In genomic region chr7:1668486-1668931, GRCh38 we compare ENCODE assay signal across 11 cellular contexts. TPM values are rescaled to one million over a fixed set of nuclear protein-coding genes. Genes with fewer than 3 reads are reported as not detected.
DNase-seq lines count a peak whose midpoint lies in the region; ATAC-seq and TF ChIP-seq lines count a peak whose summit lies in the region.
"Had no signal": no experiment of that assay in that cellular context is flagged by ENCODE, and none has a peak within 500 bp of the region (broad histone marks: within the 10 kb centered on the region; RNA-seq: fewer than 3 reads in every experiment).

No MANE protein-coding gene starts in this region.

- TF ChIP-seq POLR2A in right lobe of liver (IDR thresholded peaks at IDR 0.05) = peak; percentile 50
- no peak for TF ChIP-seq POLR2A in prostate gland (IDR thresholded peaks at IDR 0.05)

- CTCF ChIA-PET in activated CD8-positive, alpha-beta memory T cell treated with anti-CD3 and anti-CD28 coated beads, Interleukin-2, amount 10 ng/mL, durations not matched to agents 7 days and 5 days (lab: Charles Lee) = no interaction called here

- no peak for ATAC-seq in activated CD8-positive, alpha-beta memory T cell treated with anti-CD3 and anti-CD28 coated beads, Interleukin-2, amount 10 ng/mL, durations not matched to agents 7 days and 5 days
- no peak for ATAC-seq in activated T-cell treated with anti-CD3 and anti-CD28 coated beads, Interleukin-2, amount 50 U/mL, for 4 hours
- ATAC-seq in right lobe of liver = peak; percentile 78 to 81 (median 80)

- H3K27me3 ChIP-seq in right lobe of liver (no peaks in the 10 kb centered on the region), prostate gland (replicated peaks; ENCODE audit: insufficient read depth) (peaks cover 21% of the 10 kb centered on the region)

- peaks cover 0 to 41% (median 12%) of the 10 kb centered on the region in 4 donors for H3K4me1 ChIP-seq in right lobe of liver
- peaks cover 17% of the 10 kb centered on the region for H3K4me1 ChIP-seq in prostate gland (replicated peaks)

- peak; percentile 66 for DNase-seq in activated CD8-positive, alpha-beta memory T cell treated with anti-CD3 and anti-CD28 coated beads for 24 hours
- no peak for DNase-seq in activated CD8-positive, alpha-beta memory T cell treated with anti-CD3 and anti-CD28 coated beads, Interleukin-2, amount 10 ng/mL, durations not matched to agents 7 days and 5 days
- no peak for DNase-seq in activated T-cell treated with anti-CD3 and anti-CD28 coated beads, Interleukin-2, amount 50 U/mL, for 4 hours
- DNase-seq in right lobe of liver (peak; percentile 90 to 96 (median 96)), ureter (ENCODE audit: low spot score) (peak; percentile 41), amygdala (lab: John Stamatoyannopoulos, UW) (no peak), kidney glomerular epithelial cell (lab: John Stamatoyannopoulos, UW) (no peak), prostate gland (ENCODE audit: low spot score) (no peak)
- DNase-seq: MV-4-11 had no signal

- 20% methylated on average over 2 of the region's 16 CpGs for WGBS in right lobe of liver (ENCODE audit: insufficient coverage, low coverage, low lambda C conversion rate, missing lambda C conversion rate)
- WGBS in prostate gland = 51% methylated on average over 16 of the region's 16 CpGs

- H3K9me3 Mint-ChIP-seq in activated CD8-positive, alpha-beta memory T cell treated with anti-CD3 and anti-CD28 coated beads, Interleukin-2, amount 10 ng/mL, durations not matched to agents 7 days and 5 days (ENCODE audit: low read depth) = no peaks in the 10 kb centered on the region
- no peaks in the 10 kb centered on the region for H3K9me3 Mint-ChIP-seq in activated T-cell treated with anti-CD3 and anti-CD28 coated beads, Interleukin-2, amount 50 U/mL, for 4 hours

- no peak overlapping the region for H3K4me3 Mint-ChIP-seq in activated CD8-positive, alpha-beta memory T cell treated with anti-CD3 and anti-CD28 coated beads, Interleukin-2, amount 10 ng/mL, durations not matched to agents 7 days and 5 days
- H3K4me3 Mint-ChIP-seq in activated T-cell treated with anti-CD3 and anti-CD28 coated beads, Interleukin-2, amount 50 U/mL, for 4 hours = peak overlapping the region; percentile 61

- H3K27ac ChIP-seq in right lobe of liver (peak overlapping the region in 2 of 3 donors; percentile 68 to 74), prostate gland (no peak overlapping the region)
- H3K27ac ChIP-seq: C4-2B, SK-N-MC had no signal

- H3K4me1 Mint-ChIP-seq in activated CD8-positive, alpha-beta memory T cell treated with anti-CD3 and anti-CD28 coated beads, Interleukin-2, amount 10 ng/mL, durations not matched to agents 7 days and 5 days = peaks cover 2% of the 10 kb centered on the region
- peaks cover 11% of the 10 kb centered on the region for H3K4me1 Mint-ChIP-seq in activated T-cell treated with anti-CD3 and anti-CD28 coated beads, Interleukin-2, amount 50 U/mL, for 4 hours (ENCODE audit: low read depth)

- no peak for TF ChIP-seq CTCF in right lobe of liver (IDR thresholded peaks at IDR 0.05)
- TF ChIP-seq CTCF in prostate gland (IDR thresholded peaks at IDR 0.05) = no peak

- no peaks in the 10 kb centered on the region for H3K36me3 ChIP-seq in right lobe of liver
- no peaks in the 10 kb centered on the region for H3K36me3 ChIP-seq in prostate gland

- no peak overlapping the region for H3K27ac Mint-ChIP-seq in activated CD8-positive, alpha-beta memory T cell treated with anti-CD3 and anti-CD28 coated beads, Interleukin-2, amount 10 ng/mL, durations not matched to agents 7 days and 5 days

- H3K36me3 Mint-ChIP-seq in activated CD8-positive, alpha-beta memory T cell treated with anti-CD3 and anti-CD28 coated beads, Interleukin-2, amount 10 ng/mL, durations not matched to agents 7 days and 5 days = no peaks in the 10 kb centered on the region
- no peaks in the 10 kb centered on the region for H3K36me3 Mint-ChIP-seq in activated T-cell treated with anti-CD3 and anti-CD28 coated beads, Interleukin-2, amount 50 U/mL, for 4 hours (ENCODE audit: insufficient read depth)

- intact Hi-C loops in right lobe of liver (cut with DNase I) = no loop called here
- intact Hi-C loops in prostate gland (cut with DNase I) = loop anchor here (10.0 kb wide), 1 partner anchor 676 kb away; no protein-coding TSS in a partner anchor

- peaks cover 30% of the 10 kb centered on the region for H3K27me3 Mint-ChIP-seq in activated CD8-positive, alpha-beta memory T cell treated with anti-CD3 and anti-CD28 coated beads, Interleukin-2, amount 10 ng/mL, durations not matched to agents 7 days and 5 days
- H3K27me3 Mint-ChIP-seq in activated T-cell treated with anti-CD3 and anti-CD28 coated beads, Interleukin-2, amount 50 U/mL, for 4 hours (ENCODE audit: low read depth) = peaks cover 37% of the 10 kb centered on the region

- H3K4me3 ChIP-seq in right lobe of liver (peak overlapping the region in 2 of 3 donors; percentile 57 to 66), prostate gland (no peak overlapping the region)
- H3K4me3 ChIP-seq: SK-N-MC had no signal

- no peaks in the 10 kb centered on the region for H3K9me3 ChIP-seq in right lobe of liver
- H3K9me3 ChIP-seq in prostate gland = no peaks in the 10 kb centered on the region

RNA-seq across cellular contexts. Expression of gene ELFN1, which starts 1.6 kb away (rescaled TPM):
- total RNA-seq in activated CD8-positive, alpha-beta memory T cell treated with anti-CD3 and anti-CD28 coated beads, Interleukin-2, amount 10 ng/mL, durations not matched to agents 7 days and 5 days = not detected
- under 1 TPM; 0.11 to 0.13 (median 0.13) TPM for total RNA-seq in activated T-cell treated with anti-CD3 and anti-CD28 coated beads, Interleukin-2, amount 50 U/mL, for 4 hours
- total RNA-seq in right lobe of liver = 10 to 100 TPM in 1 of 6 experiments, 1 to 10 TPM in 5; 5.4 to 13.0 (median 7.5) TPM
- total RNA-seq in ureter = 1.7 TPM
- 1 to 10 TPM; 2.0 to 3.0 TPM for total RNA-seq in prostate gland

Comparison
In these comparisons a context has a peak if more than half of its experiments do, and no peak if none do; other contexts are left out.
1. DNase-seq: peak in activated CD8-positive, alpha-beta memory T cell treated with anti-CD3 and anti-CD28 coated beads for 24 hours (single experiment), right lobe of liver (3 of 3) and ureter (single experiment); none in activated CD8-positive, alpha-beta memory T cell treated with anti-CD3 and anti-CD28 coated beads, Interleukin-2, amount 10 ng/mL, durations not matched to agents 7 days and 5 days (single experiment), activated T-cell treated with anti-CD3 and anti-CD28 coated beads, Interleukin-2, amount 50 U/mL, for 4 hours (single experiment), amygdala (0 of 56), kidney glomerular epithelial cell (single experiment) and prostate gland (single experiment).
2. ATAC-seq: peak in right lobe of liver (4 of 4); none in activated CD8-positive, alpha-beta memory T cell treated with anti-CD3 and anti-CD28 coated beads, Interleukin-2, amount 10 ng/mL, durations not matched to agents 7 days and 5 days (single experiment) and activated T-cell treated with anti-CD3 and anti-CD28 coated beads, Interleukin-2, amount 50 U/mL, for 4 hours (0 of 2).
3. H3K27ac ChIP-seq: peak in right lobe of liver (2 of 3); none in prostate gland (0 of 2).
4. H3K4me3 ChIP-seq: peak in right lobe of liver (2 of 3); none in prostate gland (0 of 2).